Comparison of ENCODE assay signal across 1 cellular context in the genomic region with DNA sequence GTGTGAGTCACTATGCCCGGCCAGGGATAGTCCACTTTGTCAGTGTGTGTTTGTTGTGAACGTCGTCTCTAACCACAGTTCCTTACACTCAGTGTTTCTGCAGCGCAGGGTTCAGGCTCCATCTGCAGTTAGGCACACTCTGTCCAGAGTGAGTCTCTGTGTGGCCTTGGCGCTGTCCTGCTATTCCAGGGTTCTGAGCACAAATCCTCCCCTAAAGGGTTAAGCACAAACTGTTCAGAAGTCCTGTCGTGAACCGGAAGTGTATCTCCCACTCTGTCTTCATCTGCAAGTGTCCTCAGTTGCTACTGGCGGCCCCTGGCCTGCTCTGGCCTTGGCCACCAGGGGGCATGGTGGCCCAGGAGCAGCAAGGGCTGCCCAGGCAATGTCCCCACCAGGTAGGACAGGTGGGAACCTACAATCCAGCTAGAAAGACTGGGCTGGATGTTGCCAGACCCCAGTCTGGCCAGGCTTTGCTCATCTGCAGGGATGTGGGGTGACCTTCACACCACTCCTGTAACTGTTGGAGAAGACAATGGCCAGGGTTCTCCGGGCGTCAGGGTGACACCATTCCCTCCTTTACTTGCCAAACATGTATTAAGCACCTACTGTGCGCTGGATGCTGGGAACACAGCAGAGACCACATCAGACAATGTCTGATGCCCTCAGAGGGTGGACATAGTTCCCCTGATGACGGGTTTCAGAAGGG.
TF ChIP-seq lines count a peak whose summit lies in the region.

No MANE protein-coding gene starts in this region.

TF ChIP-seq in endothelial cell of umbilical vein, 7 proteins besides CTCF, POLR2A, EP300 and RAD21:
- no peak for TF ChIP-seq POLR2AphosphoS5 (IDR thresholded peaks at IDR 0.05; ENCODE audit: insufficient read depth, low read depth, low read length)
- no peak for TF ChIP-seq GATA2 (IDR thresholded peaks at IDR 0.05; ENCODE audit: insufficient read depth, insufficient read length, low read depth, low read length)
- TF ChIP-seq FOS (IDR thresholded peaks at IDR 0.05; ENCODE audit: borderline replicate concordance, insufficient read depth, low read length): no peak
- TF ChIP-seq, protein P1, sequence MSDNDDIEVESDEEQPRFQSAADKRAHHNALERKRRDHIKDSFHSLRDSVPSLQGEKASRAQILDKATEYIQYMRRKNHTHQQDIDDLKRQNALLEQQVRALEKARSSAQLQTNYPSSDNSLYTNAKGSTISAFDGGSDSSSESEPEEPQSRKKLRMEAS (IDR thresholded peaks at IDR 0.05; ENCODE audit: insufficient read depth, insufficient read length): no peak
- TF ChIP-seq EZH2 (IDR thresholded peaks at IDR 0.05; ENCODE audit: borderline replicate concordance, low read depth, low read length, severe bottlenecking): no peak
- TF ChIP-seq JUN (IDR thresholded peaks at IDR 0.05; ENCODE audit: borderline replicate concordance, insufficient read depth, insufficient read length, low read depth): no peak
- TF ChIP-seq MYC (IDR thresholded peaks at IDR 0.05; ENCODE audit: low read depth, low read length): no peak
TF ChIP-seq in endothelial cell of umbilical vein: peak in this region for 0.
